Comparison of ENCODE assay signal across 9 cellular contexts in genomic region chr17:50501054-50501453, GRCh38. TPM values are rescaled to one million over a fixed set of nuclear protein-coding genes. Genes with fewer than 3 reads are reported as not detected.
A peak's percentile ranks its signal among the peaks of the same experiment; 100 is the strongest.
DNase-seq lines count a peak whose midpoint lies in the region; ATAC-seq, FAIRE-seq and TF ChIP-seq lines count a peak whose summit lies in the region.
"Had no signal": no experiment of that assay in that cellular context is flagged by ENCODE, and none has a peak within 500 bp of the region (broad histone marks: within the 10 kb centered on the region; RNA-seq: fewer than 3 reads in every experiment).

No MANE protein-coding gene starts in this region.

- H2BK12ac ChIP-seq in H1 (ENCODE audit: low read depth, low read length): no peak overlapping the region

- H4K20me1 ChIP-seq in PC-3 (ENCODE audit: low read length) (no peaks in the 10 kb centered on the region), H1 (replicated peaks in 1 of 2; ENCODE audit: control insufficient read depth in 1 of 2, insufficient read depth in 2 of 2, low read length in 2 of 2) (no peaks in the 10 kb centered on the region)

- H3K79me1 ChIP-seq in H1 (ENCODE audit: low read depth, low read length): no peaks in the 10 kb centered on the region

- H3K4me2 ChIP-seq in PC-3 (ENCODE audit: low read length): no peak overlapping the region
- no peak overlapping the region for H3K4me2 ChIP-seq in H1 (ENCODE audit: insufficient read depth in 1 of 2, low read depth in 2 of 2, low read length in 2 of 2)

- H3K23ac ChIP-seq in H1 (ENCODE audit: insufficient read length): no peak overlapping the region

- H2BK20ac ChIP-seq in H1 (ENCODE audit: low read length): no peak overlapping the region

- H2BK120ac ChIP-seq in H1 (replicated peaks; ENCODE audit: low read depth, low read length): no peak overlapping the region

- TF ChIP-seq EP300 in H1 (IDR thresholded peaks at IDR 0.05; ENCODE audit: borderline replicate concordance in 1 of 2, low read depth in 2 of 2, low read length in 2 of 2): no peak

- H3K9ac ChIP-seq in PC-3 (ENCODE audit: low read length): no peak overlapping the region
- no peak overlapping the region for H3K9ac ChIP-seq in H1 (replicated peaks in 1 of 4; ENCODE audit: extremely low read depth in 1 of 4, low read depth in 3 of 4, low read length in 3 of 4)

- peaks cover 8% of the 10 kb centered on the region for H3K4me1 ChIP-seq in PC-3 (ENCODE audit: insufficient read depth, low read length)
- H3K4me1 ChIP-seq in H1 (replicated peaks in 1 of 4; ENCODE audit: control insufficient read depth in 3 of 4, insufficient read depth in 4 of 4, low read length in 3 of 4): peaks cover 5 to 9% (median 6%) of the 10 kb centered on the region in 4 experiments; a peak in 6 of 7 replicates
- H3K4me1 ChIP-seq in spleen: no peaks in the 10 kb centered on the region

- TF ChIP-seq CTCF in PC-3 (conservative IDR thresholded peaks at IDR 0.05; ENCODE audit: low read depth, low read length): peak; percentile 60
- peak in 2 of 3 experiments; percentile 11 to 43; a peak in 2 of 4 replicates for TF ChIP-seq CTCF in H1 (IDR thresholded peaks at IDR 0.05; ENCODE audit: control extremely low read depth in 1 of 3, insufficient read depth in 1 of 3, low read depth in 1 of 3, low read length in 3 of 3)
- peak in 7 of 11 experiments; percentile 23 to 56 (median 42) for TF ChIP-seq CTCF in spleen (IDR thresholded peaks at IDR 0.05 in 8 of 11, conservative IDR thresholded peaks at IDR 0.05 in 3 of 11)

- no peaks in the 10 kb centered on the region for H3K36me3 ChIP-seq in PC-3 (ENCODE audit: low read depth, low read length)
- no peaks in the 10 kb centered on the region for H3K36me3 ChIP-seq in H1 (ENCODE audit: control insufficient read depth in 2 of 4, insufficient read depth in 4 of 4, low read length in 3 of 4)
- no peaks in the 10 kb centered on the region for H3K36me3 ChIP-seq in spleen

- H3K27ac ChIP-seq in PC-3 (ENCODE audit: low read length) (no peak overlapping the region), H1 (ENCODE audit: low read depth, low read length) (no peak overlapping the region), spleen (no peak overlapping the region)

- BruUV-seq in PC-3 (replicated peaks; lab: Mats Ljungman, UMichigan): no TSS peak

- no peak overlapping the region for H3K14ac ChIP-seq in H1 (ENCODE audit: insufficient read length)

- no peak overlapping the region for H3K56ac ChIP-seq in H1 (replicated peaks; ENCODE audit: insufficient read length, low read depth, low read length)

- H2AFZ ChIP-seq in PC-3 (ENCODE audit: low read length): no peak overlapping the region
- no peak overlapping the region for H2AFZ ChIP-seq in H1 (ENCODE audit: low read length)

- FAIRE-seq in H1 (lab: Jason Lieb, UNC): no peak

- TF ChIP-seq RAD21 in H1 (IDR thresholded peaks at IDR 0.05 in 1 of 2, conservative IDR thresholded peaks at IDR 0.05 in 1 of 2; ENCODE audit: low read depth in 2 of 2, low read length in 2 of 2): 0 out of 4 replicates have a peak, but pooled peaks of 1 of the 2 experiments have one; percentile 13

- intact Hi-C loops in PC-3 (cut with micrococcal nuclease): loop anchor here (1.0 kb wide), 1 partner anchor 19 kb away; no protein-coding TSS in a partner anchor
- intact Hi-C loops in spleen (cut with DNase I; ENCODE audit: low total_unique reads): no loop called here

- H3K9me2 ChIP-seq in PC-3 (replicated peaks; ENCODE audit: low read length): no peaks in the 10 kb centered on the region

- no peaks in the 10 kb centered on the region for H3K23me2 ChIP-seq in H1 (ENCODE audit: low read depth, low read length)

- H2AK5ac ChIP-seq in H1 (ENCODE audit: low read depth, low read length): no peak overlapping the region

- WGBS in H1 (ENCODE audit: extremely low coverage in 1 of 2, insufficient coverage in 1 of 2, insufficient read length in 1 of 2, insufficient replicate concordance in 2 of 2, low coverage in 1 of 2, low lambda C conversion rate in 2 of 2, missing lambda C conversion rate in 1 of 2), 2 experiments: 63% methylated on average over 5 of the region's 5 CpGs; no CpG with 5 or more reads in 1 of the 2 experiments
- 28 to 46% (median 37%) methylated on average over 5 of the region's 5 CpGs for WGBS in spleen, 5 donors

- TF ChIP-seq POLR2A in H1 (IDR thresholded peaks at IDR 0.05; ENCODE audit: control extremely low read depth in 1 of 2, low read depth in 2 of 2, low read length in 2 of 2) (no peak), spleen (IDR thresholded peaks at IDR 0.05) (no peak)

- no peak overlapping the region for H3K18ac ChIP-seq in H1 (ENCODE audit: extremely low read depth, low read length)

- no peaks in the 10 kb centered on the region for H3K9me3 ChIP-seq in PC-3 (ENCODE audit: low read length)
- no peaks in the 10 kb centered on the region for H3K9me3 ChIP-seq in H1 (ENCODE audit: insufficient read depth in 2 of 2, low read depth in 1 of 2, low read length in 1 of 2)
- no peaks in the 10 kb centered on the region for H3K9me3 ChIP-seq in spleen

- no peak overlapping the region for H3K4me3 ChIP-seq in PC-3 (ENCODE audit: low read length)
- no peak overlapping the region for H3K4me3 ChIP-seq in H1 (ENCODE audit: extremely low read depth in 1 of 4, insufficient read depth in 2 of 4, low read depth in 3 of 4, low read length in 4 of 4)
- no peak overlapping the region for H3K4me3 ChIP-seq in spleen

- POLR2A ChIA-PET in PC-3 (lab: Charles Lee; ENCODE audit: unreplicated experiment) (interaction anchor here (0.6 to 0.7 kb wide), 2 partner anchors 32 to 129 kb away, joined by 3 to 14 read pairs; partner anchors contain the start of gene EPN3), H1 (lab: Charles Lee; ENCODE audit: partially characterized antibody) (no interaction called here)

- CTCF ChIA-PET in PC-3 (lab: Charles Lee): interaction anchor here (0.6 to 1.7 kb wide), 5 partner anchors 13 to 139 kb away, joined by 3 to 12 read pairs (median 6); partner anchors contain the start of gene EPN3
- CTCF ChIA-PET in H1 (lab: Charles Lee; ENCODE audit: partially characterized antibody): interaction anchor here (0.6 to 8.3 kb wide), 25 partner anchors 9 to 341 kb away, joined by 3 to 116 read pairs (median 6); partner anchors contain the start of genes CHAD, EPN3 and LRRC59

- no peak overlapping the region for H4K91ac ChIP-seq in H1 (replicated peaks; ENCODE audit: insufficient read length, low read length)

- H3K27me3 ChIP-seq in PC-3 (ENCODE audit: low read length): no peaks in the 10 kb centered on the region
- no peaks in the 10 kb centered on the region for H3K27me3 ChIP-seq in H1 (replicated peaks in 1 of 4; ENCODE audit: control insufficient read depth in 3 of 4, extremely low read depth in 1 of 4, insufficient read depth in 3 of 4, low read length in 3 of 4)
- H3K27me3 ChIP-seq in spleen (replicated peaks in 1 of 7): no peaks in the 10 kb centered on the region

- H2BK15ac ChIP-seq in H1 (ENCODE audit: low read length): no peak overlapping the region

- H3F3A ChIP-seq in PC-3 (ENCODE audit: low read length, unreplicated experiment): no peaks in the 10 kb centered on the region

- H2BK5ac ChIP-seq in H1 (ENCODE audit: low read depth, low read length): no peak overlapping the region

- no peak overlapping the region for H4K8ac ChIP-seq in H1 (ENCODE audit: extremely low read depth, insufficient read depth, low read length)

- DNase-seq in activated CD8-positive, alpha-beta memory T cell treated with anti-CD3 and anti-CD28 coated beads, Interleukin-2, amount 50 U/mL, for 4 hours: peak; percentile 39
- DNase-seq in activated CD8-positive, alpha-beta memory T cell treated with anti-CD3 and anti-CD28 coated beads, Interleukin-2, amount 50 U/mL, for 48 hours: no peak
- DNase-seq in PC-3: peak; percentile 76
- no peak for DNase-seq in H1 (ENCODE audit: low read depth in 1 of 2, low spot score in 2 of 2)
- DNase-seq in spleen: no peak
- DNase-seq in NCI-H226: no peak
- DNase-seq in hepatic stellate cell (ENCODE audit: low spot score): no peak
- DNase-seq: NCI-H2081 had no signal

- no peak overlapping the region for H3K4ac ChIP-seq in H1 (replicated peaks; ENCODE audit: insufficient read length, low read depth, low read length)

- no peak overlapping the region for H4K5ac ChIP-seq in H1 (ENCODE audit: insufficient read length, low read depth, low read length)

- no peaks in the 10 kb centered on the region for H3K79me2 ChIP-seq in PC-3 (ENCODE audit: low read length)
- no peaks in the 10 kb centered on the region for H3K79me2 ChIP-seq in H1 (ENCODE audit: control insufficient read depth in 1 of 2, insufficient read depth in 2 of 2, low read length in 2 of 2)

- ATAC-seq in PC-3 (no peak), GM19455 (IDR thresholded peaks at IDR 0.05; ENCODE audit: unreplicated experiment) (no peak)

RNA-seq across cellular contexts. Expression of gene MYCBPAP, which starts 7.2 kb away (rescaled TPM):
- 0.29 and 1.9 TPM in 2 replicates for total RNA-seq in PC-3 (2014; rRNA removed)
- 1.7 and 3.3 TPM in 2 replicates for total RNA-seq in H1 (2021; fragmentation: NEBNext Ultra II Directional; extraction: Animal tissue kit (Norgen Biotek cat#: 25700))
- polyA plus RNA-seq in H1 (2011; rRNA removed): 0.89 and 1.2 TPM in 2 replicates
- 2.8 TPM for polyA plus RNA-seq in H1 (2011; cell fraction: cytosol; rRNA removed)
- 9.0 TPM for polyA plus RNA-seq in H1 (2011; cell fraction: nucleus; rRNA removed)
- 0.88 to 2.6 TPM (median 2.1 TPM) in 4 replicates for polyA plus RNA-seq in H1 (2012, experiment 1 of 2)
- polyA plus RNA-seq in H1 (2012, experiment 2 of 2): 1.0 TPM
- 0.85 TPM for polyA plus RNA-seq in H1 (2013, experiment 1 of 2)
- polyA plus RNA-seq in H1 (2013, experiment 2 of 2): 0.68 TPM
- 2.2 and 2.6 TPM in 2 replicates for polyA minus RNA-seq in H1 (2011; rRNA and poly(A)+ RNA removed)
- polyA minus RNA-seq in H1 (2011; cell fraction: cytosol; rRNA and poly(A)+ RNA removed): 2.4 TPM
- polyA minus RNA-seq in H1 (2011; cell fraction: nucleus; rRNA and poly(A)+ RNA removed): 6.1 TPM
- total RNA-seq in spleen: 1 to 10 TPM in 3 of 7 donors, under 1 TPM in 4; 0.54 to 2.8 (median 0.98) TPM
- polyA plus RNA-seq in spleen: under 1 TPM; 0.15 to 0.18 (median 0.16) TPM

RNA-seq across cellular contexts. Expression of gene RSAD1, which starts 22.4 kb away (rescaled TPM):
- total RNA-seq in PC-3 (2014; rRNA removed) (37.7 and 46.7 TPM in 2 replicates), spleen (10 to 100 TPM; 24.4 to 56.2 (median 39.4) TPM)
- 31.3 and 33.5 TPM in 2 replicates for total RNA-seq in H1 (2021; fragmentation: NEBNext Ultra II Directional; extraction: Animal tissue kit (Norgen Biotek cat#: 25700))
- polyA plus RNA-seq in H1 (2011; rRNA removed) (17.9 and 21.9 TPM in 2 replicates), spleen (10 to 100 TPM; 24.1 to 35.0 (median 30.7) TPM)
- 27.8 TPM for polyA plus RNA-seq in H1 (2011; cell fraction: cytosol; rRNA removed)
- polyA plus RNA-seq in H1 (2011; cell fraction: nucleus; rRNA removed): 69.5 TPM
- 19.7 to 31.1 TPM (median 26.9 TPM) in 4 replicates for polyA plus RNA-seq in H1 (2012, experiment 1 of 2)
- 14.4 TPM for polyA plus RNA-seq in H1 (2012, experiment 2 of 2)
- 16.6 TPM for polyA plus RNA-seq in H1 (2013, experiment 1 of 2)
- polyA plus RNA-seq in H1 (2013, experiment 2 of 2): 14.4 TPM
- polyA minus RNA-seq in H1 (2011; rRNA and poly(A)+ RNA removed): 18.8 and 19.6 TPM in 2 replicates
- polyA minus RNA-seq in H1 (2011; cell fraction: cytosol; rRNA and poly(A)+ RNA removed): 22.9 TPM
- 41.0 TPM for polyA minus RNA-seq in H1 (2011; cell fraction: nucleus; rRNA and poly(A)+ RNA removed)

RNA-seq across cellular contexts. Expression of gene EPN3, which starts 31.5 kb away (rescaled TPM):
- total RNA-seq in PC-3 (2014; rRNA removed): 20.5 and 30.1 TPM in 2 replicates
- 5.8 and 7.9 TPM in 2 replicates for total RNA-seq in H1 (2021; fragmentation: NEBNext Ultra II Directional; extraction: Animal tissue kit (Norgen Biotek cat#: 25700))
- polyA plus RNA-seq in H1 (2011; rRNA removed): 6.7 and 8.1 TPM in 2 replicates
- polyA plus RNA-seq in H1 (2011; cell fraction: cytosol; rRNA removed): 4.7 TPM
- polyA plus RNA-seq in H1 (2011; cell fraction: nucleus; rRNA removed): 9.8 TPM
- 4.6 to 8.1 TPM (median 4.8 TPM) in 4 replicates for polyA plus RNA-seq in H1 (2012, experiment 1 of 2)
- polyA plus RNA-seq in H1 (2012, experiment 2 of 2): 18.3 TPM
- 4.9 TPM for polyA plus RNA-seq in H1 (2013, experiment 1 of 2)
- 5.5 TPM for polyA plus RNA-seq in H1 (2013, experiment 2 of 2)
- polyA minus RNA-seq in H1 (2011; rRNA and poly(A)+ RNA removed): 3.8 and 4.1 TPM in 2 replicates
- polyA minus RNA-seq in H1 (2011; cell fraction: cytosol; rRNA and poly(A)+ RNA removed): 5.2 TPM
- 11.3 TPM for polyA minus RNA-seq in H1 (2011; cell fraction: nucleus; rRNA and poly(A)+ RNA removed)
- total RNA-seq in spleen: not detected
- polyA plus RNA-seq in spleen: under 1 TPM in 2 of 3 donors, not detected in 1; 0.02 to 0.16 TPM

RNA-seq across cellular contexts. Expression of gene CHAD, which starts 32.4 kb away (rescaled TPM):
- total RNA-seq in PC-3 (2014; rRNA removed) (not detected in 2 replicates), spleen (under 1 TPM in 1 of 7 donors, not detected in 6; 0.39 TPM)
- 0.17 TPM in 1 of 2 replicates, not detected in the other for total RNA-seq in H1 (2021; fragmentation: NEBNext Ultra II Directional; extraction: Animal tissue kit (Norgen Biotek cat#: 25700))
- polyA plus RNA-seq in H1 (2011; rRNA removed) (0.03 and 0.06 TPM in 2 replicates), spleen (not detected)
- not detected for polyA plus RNA-seq in H1 (2011; cell fraction: cytosol; rRNA removed)
- polyA plus RNA-seq in H1 (2011; cell fraction: nucleus; rRNA removed): not detected
- polyA plus RNA-seq in H1 (2012, experiment 1 of 2): 0.56 to 0.72 TPM (median 0.66 TPM) in 4 replicates
- polyA plus RNA-seq in H1 (2012, experiment 2 of 2): 0.12 TPM
- polyA plus RNA-seq in H1 (2013, experiment 1 of 2): 0.28 TPM
- 0.44 TPM for polyA plus RNA-seq in H1 (2013, experiment 2 of 2)
- polyA minus RNA-seq in H1 (2011; rRNA and poly(A)+ RNA removed): not detected in 2 replicates
- not detected for polyA minus RNA-seq in H1 (2011; cell fraction: cytosol; rRNA and poly(A)+ RNA removed)
- not detected for polyA minus RNA-seq in H1 (2011; cell fraction: nucleus; rRNA and poly(A)+ RNA removed)

RNA-seq across cellular contexts. Expression of gene SPATA20, which starts 45.9 kb away (rescaled TPM):
- total RNA-seq in PC-3 (2014; rRNA removed): 104 and 115 TPM in 2 replicates
- 16.2 and 16.7 TPM in 2 replicates for total RNA-seq in H1 (2021; fragmentation: NEBNext Ultra II Directional; extraction: Animal tissue kit (Norgen Biotek cat#: 25700))
- polyA plus RNA-seq in H1 (2011; rRNA removed): 17.5 and 23.2 TPM in 2 replicates
- 18.3 TPM for polyA plus RNA-seq in H1 (2011; cell fraction: cytosol; rRNA removed)
- 124 TPM for polyA plus RNA-seq in H1 (2011; cell fraction: nucleus; rRNA removed)
- 10.5 to 22.8 TPM (median 22.0 TPM) in 4 replicates for polyA plus RNA-seq in H1 (2012, experiment 1 of 2)
- 15.5 TPM for polyA plus RNA-seq in H1 (2012, experiment 2 of 2)
- polyA plus RNA-seq in H1 (2013, experiment 1 of 2): 16.1 TPM
- polyA plus RNA-seq in H1 (2013, experiment 2 of 2): 14.2 TPM
- 9.0 and 10.5 TPM in 2 replicates for polyA minus RNA-seq in H1 (2011; rRNA and poly(A)+ RNA removed)
- 10.6 TPM for polyA minus RNA-seq in H1 (2011; cell fraction: cytosol; rRNA and poly(A)+ RNA removed)
- polyA minus RNA-seq in H1 (2011; cell fraction: nucleus; rRNA and poly(A)+ RNA removed): 32.9 TPM
- total RNA-seq in spleen: 100 to 1,000 TPM in 1 of 7 donors, 10 to 100 TPM in 6; 32.8 to 128 (median 57.5) TPM
- 10 to 100 TPM; 14.9 to 74.8 (median 27.5) TPM for polyA plus RNA-seq in spleen

Comparison
In these comparisons a context has a peak if more than half of its experiments do, and no peak if none do; other contexts are left out.
1. DNase-seq: peak in activated CD8-positive, alpha-beta memory T cell treated with anti-CD3 and anti-CD28 coated beads, Interleukin-2, amount 50 U/mL, for 4 hours (single experiment) and PC-3 (single experiment); none in activated CD8-positive, alpha-beta memory T cell treated with anti-CD3 and anti-CD28 coated beads, Interleukin-2, amount 50 U/mL, for 48 hours (single experiment), H1 (0 of 2), spleen (single experiment), NCI-H226 (single experiment) and hepatic stellate cell (single experiment).
2. Peak in every context shown above with its lines, with median percentiles within 50 percentile points of each other: CTCF ChIP-seq.